In the genomic region with DNA sequence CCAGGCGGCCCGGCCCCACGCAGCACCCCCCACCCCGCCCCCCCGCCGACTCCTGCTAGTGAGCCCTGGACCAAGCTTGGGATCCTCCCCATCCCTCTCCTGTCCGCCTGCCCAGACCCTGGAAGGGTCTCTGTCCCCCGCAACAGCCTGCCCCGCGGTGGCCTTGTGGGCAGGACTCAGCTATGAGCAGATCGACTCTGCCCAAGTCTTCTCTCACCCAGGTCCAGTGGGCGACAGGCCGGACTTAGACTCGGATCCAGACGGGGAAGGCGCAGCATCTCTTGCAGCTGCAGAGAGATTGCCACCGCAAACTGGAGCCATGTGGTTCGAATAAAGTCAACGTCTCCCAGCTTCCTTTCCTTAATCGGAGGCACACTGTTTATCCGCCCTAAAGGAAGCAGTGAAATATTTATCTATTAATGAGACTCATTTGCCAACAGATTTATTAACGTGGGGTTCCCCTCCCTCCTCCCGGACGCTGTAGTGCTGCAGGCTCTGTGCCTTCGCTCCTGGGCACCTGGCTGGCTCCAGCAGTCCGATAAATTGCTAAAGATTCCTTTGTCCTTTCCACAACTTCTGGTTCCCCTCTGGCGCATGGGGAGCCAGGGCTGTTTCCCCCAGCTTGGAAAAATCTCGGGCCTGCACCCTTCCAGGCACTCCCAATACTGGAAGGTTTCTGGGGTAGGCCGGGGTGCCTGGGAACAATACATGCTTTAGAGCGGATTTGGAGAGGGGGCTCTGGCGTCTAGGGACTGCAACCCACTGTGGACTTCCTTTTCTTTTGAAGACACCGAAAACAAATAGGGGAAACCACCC, we compare ENCODE assay signal across 7 cellular contexts. TPM values are rescaled to one million over a fixed set of nuclear protein-coding genes. Genes with fewer than 3 reads are reported as not detected.
A peak's percentile ranks its signal among the peaks of the same experiment; 100 is the strongest.
DNase-seq lines count a peak whose midpoint lies in the region; ATAC-seq and TF ChIP-seq lines count a peak whose summit lies in the region.
"Had no signal": no experiment of that assay in that cellular context is flagged by ENCODE, and none has a peak within 500 bp of the region (broad histone marks: within the 10 kb centered on the region; RNA-seq: fewer than 3 reads in every experiment).

No MANE protein-coding gene starts in this region.

- H3K4me1 ChIP-seq in lower lobe of right lung, result peaks cover 53% of the 10 kb centered on the region

- peak overlapping the region; percentile 77 for H3K4me3 ChIP-seq in AG10803 (ENCODE audit: low read length)
- peak overlapping the region; percentile 86 for H3K4me3 ChIP-seq in SK-N-MC
- peak overlapping the region; percentile 60 for H3K4me3 ChIP-seq in lower lobe of right lung

- no peak for ATAC-seq in lower lobe of right lung
- no peak for ATAC-seq in GM21390 (IDR thresholded peaks at IDR 0.05; ENCODE audit: unreplicated experiment)

- H3K27ac ChIP-seq in SK-N-MC, result no peak overlapping the region
- peak overlapping the region; percentile 81 for H3K27ac ChIP-seq in lower lobe of right lung

- H3K27me3 ChIP-seq in lower lobe of right lung (ENCODE audit: low read depth), result peaks cover 95% of the 10 kb centered on the region

- no peak for TF ChIP-seq CTCF in AG10803 (conservative IDR thresholded peaks at IDR 0.05; ENCODE audit: low read length)
- no peak for TF ChIP-seq CTCF in lower lobe of right lung (IDR thresholded peaks at IDR 0.05)

- H3K9me3 ChIP-seq in SK-N-MC (ENCODE audit: low read depth, low read length), result no peaks in the 10 kb centered on the region
- H3K9me3 ChIP-seq in lower lobe of right lung, result no peaks in the 10 kb centered on the region

- H3K9ac ChIP-seq in SK-N-MC (ENCODE audit: insufficient read length), result no peak overlapping the region

- intact Hi-C loops in lower lobe of right lung (cut with DNase I), result loop anchor here (10.0 kb wide), 1 partner anchor 782 kb away; no protein-coding TSS in a partner anchor

- DNase-seq in AG10803 (ENCODE audit: low read depth) (peak; percentile 44), SK-N-MC (ENCODE audit: low read depth, low spot score) (no peak), lower lobe of right lung (no peak), NCI-H2107 (lab: John Stamatoyannopoulos, UW) (no peak), NCI-H1417 (lab: John Stamatoyannopoulos, UW) (no peak)
- DNase-seq: effector CD4-positive, alpha-beta T cell had no signal

- no peaks in the 10 kb centered on the region for H3K36me3 ChIP-seq in SK-N-MC (ENCODE audit: insufficient read depth, low read length)
- no peaks in the 10 kb centered on the region for H3K36me3 ChIP-seq in lower lobe of right lung

RNA-seq across cellular contexts. Expression of a gene that starts 0.6 kb away (rescaled TPM):
- 2.2 TPM for total RNA-seq in lower lobe of right lung

RNA-seq across cellular contexts. Expression of a gene that starts 4.7 kb away (rescaled TPM):
- 4.6 TPM for total RNA-seq in lower lobe of right lung

RNA-seq across cellular contexts. Expression of a gene that starts 8.2 kb away (rescaled TPM):
- total RNA-seq in lower lobe of right lung, result 1.7 TPM

RNA-seq across cellular contexts. Expression of a gene that starts 9.5 kb away (rescaled TPM):
- total RNA-seq in lower lobe of right lung, result 4.6 TPM

RNA-seq across cellular contexts. Expression of a gene that starts 13.6 kb away (rescaled TPM):
- total RNA-seq in lower lobe of right lung, result 16.0 TPM
